ENCODE assay signal across 21 cellular contexts in genomic region chr13:109608503-109608902, GRCh38.
DNase-seq lines count a peak whose midpoint lies in the region; ATAC-seq, FAIRE-seq and TF ChIP-seq lines count a peak whose summit lies in the region.
"Had no signal": no experiment of that assay in that cellular context is flagged by ENCODE, and none has a peak within 500 bp of the region (broad histone marks: within the 10 kb centered on the region; RNA-seq: fewer than 3 reads in every experiment).

No MANE protein-coding gene starts in this region.

- no peak for TF ChIP-seq EP300 in neural cell (conservative IDR thresholded peaks at IDR 0.05; ENCODE audit: poor library complexity, severe bottlenecking)

- no peak for ATAC-seq in T-helper 17 cell
- no peak for ATAC-seq in GM19455 (IDR thresholded peaks at IDR 0.05; ENCODE audit: unreplicated experiment)
- ATAC-seq: A549; CD8-positive, alpha-beta T cell had no signal

- H3K79me2 ChIP-seq in neural cell (replicated peaks; ENCODE audit: insufficient read depth, low read length): no peaks in the 10 kb centered on the region

- H3K4me3 Mint-ChIP-seq in T-helper 17 cell (no peak overlapping the region), glutamatergic neuron (ENCODE audit: unreplicated experiment) (peak overlapping the region; percentile 12)
- H3K4me3 Mint-ChIP-seq: B cell; CD4-positive, alpha-beta T cell; CD8-positive, alpha-beta T cell had no signal

- no peaks in the 10 kb centered on the region for H3K9me2 ChIP-seq in neural cell (ENCODE audit: insufficient read depth, low read length)

- H3K9me3 Mint-ChIP-seq in glutamatergic neuron (ENCODE audit: unreplicated experiment): no peaks in the 10 kb centered on the region
- H3K9me3 Mint-ChIP-seq: CD4-positive, alpha-beta T cell; CD8-positive, alpha-beta T cell had no signal

- no peaks in the 10 kb centered on the region for H3F3A ChIP-seq in neural cell (ENCODE audit: insufficient read depth, low read length, poor library complexity, severe bottlenecking)

- H2AFZ ChIP-seq in neural cell (ENCODE audit: low read depth, low read length): no peak overlapping the region

- H3K27ac Mint-ChIP-seq in T-helper 17 cell: peak overlapping the region; percentile 68
- no peak overlapping the region for H3K27ac Mint-ChIP-seq in glutamatergic neuron (ENCODE audit: unreplicated experiment)
- H3K27ac Mint-ChIP-seq: B cell; CD4-positive, alpha-beta T cell; CD8-positive, alpha-beta T cell had no signal

- no peaks in the 10 kb centered on the region for H3K27me3 ChIP-seq in neural cell (ENCODE audit: insufficient read depth, low read depth, low read length)
- H3K27me3 ChIP-seq: BLaER1 treated with 17β-estradiol and CSF1 and Interleukin-3, amounts not matched to agents 10 nM and 100 nM had no signal

- H3K9ac ChIP-seq in neural cell (ENCODE audit: low read length): no peak overlapping the region
- H3K9ac ChIP-seq: BLaER1 treated with 17β-estradiol and CSF1 and Interleukin-3, amounts not matched to agents 10 nM and 100 nM had no signal

- H3K4me2 ChIP-seq in neural cell (ENCODE audit: low read length): no peak overlapping the region
- H3K4me2 ChIP-seq: A549; BLaER1 treated with 17β-estradiol and CSF1 and Interleukin-3, amounts not matched to agents 10 nM and 100 nM had no signal

- peaks cover 21% of the 10 kb centered on the region for H3K27me3 Mint-ChIP-seq in T-helper 17 cell
- no peaks in the 10 kb centered on the region for H3K27me3 Mint-ChIP-seq in glutamatergic neuron (ENCODE audit: unreplicated experiment)

- no peak overlapping the region for H3K4me3 ChIP-seq in neural cell (ENCODE audit: low read length)
- H3K4me3 ChIP-seq: A549; BLaER1 treated with 17β-estradiol and CSF1 and Interleukin-3, amounts not matched to agents 10 nM and 100 nM had no signal

- no peak for DNase-seq in T-helper 17 cell
- no peak for DNase-seq in glutamatergic neuron
- no peak for DNase-seq in H54 (ENCODE audit: insufficient read length, low spot score)
- DNase-seq: AML-193; Caco-2; Calu3; CD4-positive, alpha-beta T cell; CD8-positive, alpha-beta T cell; DMS79 treated with DMSO at 0.1 percent for 48 hours; GF-D8 had no signal

- H3K4me1 Mint-ChIP-seq in T-helper 17 cell: peaks cover 9% of the 10 kb centered on the region
- H3K4me1 Mint-ChIP-seq in glutamatergic neuron (ENCODE audit: low read depth, unreplicated experiment): no peaks in the 10 kb centered on the region
- H3K4me1 Mint-ChIP-seq: B cell had no signal

- FAIRE-seq in H54 (lab: Jason Lieb, UNC): no peak
- FAIRE-seq: A549, D721Med, G401.6, GM12891, GM19239 had no signal

- H3K27ac ChIP-seq in neural cell (ENCODE audit: low read length): peak overlapping the region; percentile 13
- H3K27ac ChIP-seq: 22Rv1; A549; BLaER1 treated with 17β-estradiol and CSF1 and Interleukin-3, amounts not matched to agents 10 nM and 100 nM; C4-2B had no signal

- H4K20me1 ChIP-seq in neural cell (ENCODE audit: insufficient read depth): no peaks in the 10 kb centered on the region
- H4K20me1 ChIP-seq: BLaER1 treated with 17β-estradiol and CSF1 and Interleukin-3, amounts not matched to agents 10 nM and 100 nM had no signal

- H3K36me3 ChIP-seq in neural cell (ENCODE audit: insufficient read depth, low read length): no peaks in the 10 kb centered on the region
- H3K36me3 ChIP-seq: BLaER1 treated with 17β-estradiol and CSF1 and Interleukin-3, amounts not matched to agents 10 nM and 100 nM had no signal

- no peak for TF ChIP-seq RAD21 in neural cell (conservative IDR thresholded peaks at IDR 0.05)

- H3K36me3 Mint-ChIP-seq in T-helper 17 cell (ENCODE audit: low read depth): peaks cover 4% of the 10 kb centered on the region
- H3K36me3 Mint-ChIP-seq in glutamatergic neuron (ENCODE audit: unreplicated experiment): peaks cover 4% of the 10 kb centered on the region
- H3K36me3 Mint-ChIP-seq: CD8-positive, alpha-beta T cell had no signal

- no peak for TF ChIP-seq POLR2A in H54 (IDR thresholded peaks at IDR 0.05; ENCODE audit: low read depth, low read length)

- TF ChIP-seq CTCF in glutamatergic neuron (IDR thresholded peaks at IDR 0.05; ENCODE audit: partially characterized antibody, unreplicated experiment) (no peak), neural cell (IDR thresholded peaks at IDR 0.05; ENCODE audit: poor library complexity, severe bottlenecking) (no peak)

- no peaks in the 10 kb centered on the region for H3K9me3 ChIP-seq in T-helper 17 cell (ENCODE audit: control insufficient read depth, low read length, poor library complexity, severe bottlenecking)
- no peaks in the 10 kb centered on the region for H3K9me3 ChIP-seq in neural cell (ENCODE audit: low read length)
- H3K9me3 ChIP-seq: A549 had no signal

TF ChIP-seq in neural cell, 6 proteins besides CTCF, POLR2A, EP300 and RAD21:
- TF ChIP-seq REST (IDR thresholded peaks at IDR 0.05; ENCODE audit: borderline replicate concordance) (no peak), TAF1 (IDR thresholded peaks at IDR 0.05; ENCODE audit: low read depth) (no peak), MXI1 (conservative IDR thresholded peaks at IDR 0.05; ENCODE audit: poor library complexity, severe bottlenecking) (no peak), EZH2 (IDR thresholded peaks at IDR 0.05; ENCODE audit: borderline replicate concordance, insufficient read depth, low read length, poor library complexity, severe bottlenecking) (no peak), SMC3 (conservative IDR thresholded peaks at IDR 0.05; ENCODE audit: poor library complexity) (no peak), POLR2AphosphoS5 (IDR thresholded peaks at IDR 0.05) (no peak)
